In genomic region chr19:55646889-55647731, GRCh38 we compare ENCODE assay signal across 8 cellular contexts. TPM values are rescaled to one million over a fixed set of nuclear protein-coding genes. Genes with fewer than 3 reads are reported as not detected.
A peak's percentile ranks its signal among the peaks of the same experiment; 100 is the strongest.
DNase-seq lines count a peak whose midpoint lies in the region; ATAC-seq and TF ChIP-seq lines count a peak whose summit lies in the region.

No MANE protein-coding gene starts in this region.

- intact Hi-C loops in heart left ventricle (cut with DNase I): no loop called here
- intact Hi-C loops in left cardiac atrium (cut with DNase I): no loop called here
- intact Hi-C loops in left lung (cut with DNase I): no loop called here

- H3K9me3 ChIP-seq in heart left ventricle (no peaks in the 10 kb centered on the region), left lung (no peaks in the 10 kb centered on the region), upper lobe of left lung (no peaks in the 10 kb centered on the region)

- H3K27me3 ChIP-seq in heart left ventricle (no peaks in the 10 kb centered on the region), left lung (peaks cover 0 to 9% of the 10 kb centered on the region in 2 donors), upper lobe of left lung (no peaks in the 10 kb centered on the region)

- no peak for TF ChIP-seq POLR2A in heart left ventricle (IDR thresholded peaks at IDR 0.05)
- TF ChIP-seq POLR2A in upper lobe of left lung (IDR thresholded peaks at IDR 0.05): no peak

- TF ChIP-seq EP300 in upper lobe of left lung (IDR thresholded peaks at IDR 0.05): no peak

- H3K4me1 Mint-ChIP-seq in activated T-helper 17 cell treated with anti-CD3 and anti-CD28 coated beads, Interleukin-2, amount 50 U/mL, for 72 hours: peaks cover 19% of the 10 kb centered on the region

- no peak for TF ChIP-seq CTCF in heart left ventricle (IDR thresholded peaks at IDR 0.05)
- no peak for TF ChIP-seq CTCF in left lung (IDR thresholded peaks at IDR 0.05)
- TF ChIP-seq CTCF in upper lobe of left lung (IDR thresholded peaks at IDR 0.05): no peak

- peaks cover 62% of the 10 kb centered on the region for H3K36me3 Mint-ChIP-seq in activated T-helper 17 cell treated with anti-CD3 and anti-CD28 coated beads, Interleukin-2, amount 50 U/mL, for 72 hours (ENCODE audit: low read depth)

- ATAC-seq in heart left ventricle (no peak), left cardiac atrium (no peak), left lung (no peak), upper lobe of left lung (ENCODE audit: low FRiP score in 2 of 2) (no peak)
- no peak for ATAC-seq in activated T-helper 17 cell treated with anti-CD3 and anti-CD28 coated beads, Interleukin-2, amount 50 U/mL, for 72 hours (replicated peaks)

- H3K36me3 ChIP-seq in heart left ventricle (peaks cover 0 to 19% (median 13%) of the 10 kb centered on the region in 9 donors), left lung (peaks cover 0 to 16% of the 10 kb centered on the region in 2 donors), upper lobe of left lung (peaks cover 5 to 18% (median 8%) of the 10 kb centered on the region in 4 donors)

- WGBS in heart left ventricle, 4 donors: 41 to 43% (median 42%) methylated on average over 14 of the region's 14 CpGs
- 52 to 57% methylated on average over 11 to 14 of the region's 14 CpGs for WGBS in upper lobe of left lung, 2 donors

- peak overlapping the region; percentile 12 for H3K27ac Mint-ChIP-seq in activated T-helper 17 cell treated with anti-CD3 and anti-CD28 coated beads, Interleukin-2, amount 50 U/mL, for 72 hours

- H3K9me3 Mint-ChIP-seq in activated T-helper 17 cell treated with anti-CD3 and anti-CD28 coated beads, Interleukin-2, amount 50 U/mL, for 72 hours: no peaks in the 10 kb centered on the region

- peaks cover 10 to 53% (median 39%) of the 10 kb centered on the region in 12 donors for H3K4me1 ChIP-seq in heart left ventricle
- H3K4me1 ChIP-seq in left lung: peaks cover 14 to 63% of the 10 kb centered on the region in 2 donors
- H3K4me1 ChIP-seq in upper lobe of left lung: peaks cover 44 to 63% (median 45%) of the 10 kb centered on the region in 4 donors

- H3K27ac ChIP-seq in heart left ventricle (peak overlapping the region in 11 of 12 donors; percentile 77 to 93 (median 88)), left lung (peak overlapping the region; percentile 65 to 70), upper lobe of left lung (peak overlapping the region; percentile 57 to 89 (median 85))

- H3K27me3 Mint-ChIP-seq in activated T-helper 17 cell treated with anti-CD3 and anti-CD28 coated beads, Interleukin-2, amount 50 U/mL, for 72 hours: no peaks in the 10 kb centered on the region

- H3K4me3 Mint-ChIP-seq in activated T-helper 17 cell treated with anti-CD3 and anti-CD28 coated beads, Interleukin-2, amount 50 U/mL, for 72 hours: peak overlapping the region; percentile 58

- DNase-seq in heart left ventricle: no peak
- no peak for DNase-seq in left cardiac atrium
- DNase-seq in left lung: peak in 1 of 2 donors; percentile 29
- no peak for DNase-seq in upper lobe of left lung
- no peak for DNase-seq in DMS153 (lab: John Stamatoyannopoulos, UW)
- no peak for DNase-seq in globus pallidus (ENCODE audit: low spot score)
- DNase-seq in COLO829 (ENCODE audit: low spot score): no peak

- H3K4me3 ChIP-seq in heart left ventricle: peak overlapping the region in 11 of 12 donors; percentile 68 to 96 (median 86)
- H3K4me3 ChIP-seq in left lung: peak overlapping the region; percentile 67 to 79
- H3K4me3 ChIP-seq in upper lobe of left lung: peak overlapping the region; percentile 52 to 96 (median 84)

RNA-seq across cellular contexts. Expression of gene CCDC106, which starts 0.9 kb away (rescaled TPM):
- 10 to 100 TPM; 11.7 to 25.8 (median 16.5) TPM for total RNA-seq in heart left ventricle
- 10 to 100 TPM; 11.9 to 27.7 TPM for polyA plus RNA-seq in heart left ventricle
- 10 to 100 TPM; 17.4 to 19.4 TPM for total RNA-seq in left cardiac atrium
- 1 to 10 TPM; 2.4 to 2.6 TPM for total RNA-seq in activated T-helper 17 cell treated with anti-CD3 and anti-CD28 coated beads, Interleukin-2, amount 50 U/mL, for 72 hours
- 10 to 100 TPM in 1 of 2 donors, 1 to 10 TPM in 1; 9.7 to 15.1 TPM for total RNA-seq in left lung
- total RNA-seq in upper lobe of left lung: 10 to 100 TPM; 15.3 to 44.0 (median 17.1) TPM

RNA-seq across cellular contexts. Expression of gene ZNF581, which starts 3.7 kb away (rescaled TPM):
- 10 to 100 TPM in 2 of 9 donors, 1 to 10 TPM in 7; 4.7 to 12.7 (median 7.2) TPM for total RNA-seq in heart left ventricle
- 1 to 10 TPM; 5.5 to 9.3 TPM for polyA plus RNA-seq in heart left ventricle
- total RNA-seq in left cardiac atrium: 1 to 10 TPM; 8.4 to 8.6 TPM
- total RNA-seq in activated T-helper 17 cell treated with anti-CD3 and anti-CD28 coated beads, Interleukin-2, amount 50 U/mL, for 72 hours: 10 to 100 TPM; 26.4 to 35.6 TPM
- 10 to 100 TPM; 14.5 to 19.5 TPM for total RNA-seq in left lung
- total RNA-seq in upper lobe of left lung: 10 to 100 TPM; 15.6 to 38.8 (median 21.9) TPM

RNA-seq across cellular contexts. Expression of gene ZNF580, which starts 6.3 kb away (rescaled TPM):
- 10 to 100 TPM; 17.0 to 41.5 (median 21.2) TPM for total RNA-seq in heart left ventricle
- 10 to 100 TPM in 1 of 2 donors, 1 to 10 TPM in 1; 8.2 to 18.4 TPM for polyA plus RNA-seq in heart left ventricle
- 10 to 100 TPM; 17.7 to 27.7 TPM for total RNA-seq in left cardiac atrium
- total RNA-seq in activated T-helper 17 cell treated with anti-CD3 and anti-CD28 coated beads, Interleukin-2, amount 50 U/mL, for 72 hours: 10 to 100 TPM; 21.9 to 22.2 TPM
- total RNA-seq in left lung: 10 to 100 TPM; 33.8 to 34.7 TPM
- total RNA-seq in upper lobe of left lung: 10 to 100 TPM; 28.1 to 84.1 (median 38.0) TPM

RNA-seq across cellular contexts. Expression of gene U2AF2, which starts 7.7 kb away (rescaled TPM):
- 10 to 100 TPM; 39.9 to 88.1 (median 69.9) TPM for total RNA-seq in heart left ventricle
- polyA plus RNA-seq in heart left ventricle: 100 to 1,000 TPM in 1 of 2 donors, 10 to 100 TPM in 1; 72.7 to 104 TPM
- 10 to 100 TPM; 82.4 to 87.5 TPM for total RNA-seq in left cardiac atrium
- total RNA-seq in activated T-helper 17 cell treated with anti-CD3 and anti-CD28 coated beads, Interleukin-2, amount 50 U/mL, for 72 hours: 100 to 1,000 TPM; 254 to 333 TPM
- 100 to 1,000 TPM; 123 to 145 TPM for total RNA-seq in left lung
- total RNA-seq in upper lobe of left lung: 100 to 1,000 TPM in 4 of 6 donors, 10 to 100 TPM in 2; 57.7 to 294 (median 157) TPM

RNA-seq across cellular contexts. Expression of gene ZNF784, which starts 22.7 kb away (rescaled TPM):
- 10 to 100 TPM in 4 of 9 donors, 1 to 10 TPM in 5; 6.7 to 15.8 (median 9.2) TPM for total RNA-seq in heart left ventricle
- polyA plus RNA-seq in heart left ventricle: 10 to 100 TPM in 1 of 2 donors, 1 to 10 TPM in 1; 8.5 to 10.4 TPM
- total RNA-seq in left cardiac atrium: 10 to 100 TPM; 11.1 to 11.7 TPM
- total RNA-seq in activated T-helper 17 cell treated with anti-CD3 and anti-CD28 coated beads, Interleukin-2, amount 50 U/mL, for 72 hours: 1 to 10 TPM; 4.6 to 5.3 TPM
- 1 to 10 TPM; 6.0 to 8.0 TPM for total RNA-seq in left lung
- 10 to 100 TPM in 2 of 6 donors, 1 to 10 TPM in 4; 6.8 to 14.7 (median 8.6) TPM for total RNA-seq in upper lobe of left lung
